In the genomic region with DNA sequence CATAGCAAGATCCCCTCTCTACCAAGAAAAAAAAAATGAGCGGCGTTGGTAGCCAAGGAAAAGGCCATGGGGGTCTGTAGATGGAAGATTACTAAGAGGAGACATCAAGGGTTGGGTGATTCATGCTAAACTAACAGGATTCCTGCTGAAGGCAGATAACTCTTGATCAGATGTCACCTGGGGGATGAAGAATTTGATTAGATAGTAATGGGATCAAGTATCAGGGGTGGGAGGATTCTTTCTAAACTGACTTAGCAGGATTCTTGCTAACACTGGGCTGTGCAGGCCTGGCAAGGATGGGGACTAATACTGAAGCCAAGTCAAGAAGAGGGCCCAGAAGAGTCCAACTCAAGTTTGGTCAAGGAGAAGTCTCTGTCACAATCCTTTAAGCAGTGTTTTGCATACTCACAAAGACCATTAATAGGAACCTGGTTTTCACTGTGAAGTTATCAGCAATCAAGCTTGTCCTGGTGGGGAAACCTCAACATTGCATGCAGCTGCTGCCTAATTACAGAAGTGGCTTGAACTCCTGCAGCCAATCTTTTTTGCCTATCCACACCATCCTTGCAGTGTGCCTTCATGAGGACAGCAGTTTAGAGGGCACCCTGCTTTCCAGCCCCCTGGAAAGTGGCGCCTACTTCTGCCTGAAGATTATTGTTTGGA, we compare ENCODE assay signal across 14 cellular contexts.
DNase-seq lines count a peak whose midpoint lies in the region; ATAC-seq and TF ChIP-seq lines count a peak whose summit lies in the region.
"Had no signal": no experiment of that assay in that cellular context is flagged by ENCODE, and none has a peak within 500 bp of the region (broad histone marks: within the 10 kb centered on the region; RNA-seq: fewer than 3 reads in every experiment).

No MANE protein-coding gene starts in this region.

- H3K9me3 Mint-ChIP-seq in Caco-2 (ENCODE audit: unreplicated experiment) = no peaks in the 10 kb centered on the region
- H3K9me3 Mint-ChIP-seq: activated B cell treated with CpG ODN at 0.5 μM for 24 hours; activated naive CD8-positive, alpha-beta T cell treated with anti-CD3 and anti-CD28 coated beads, Interleukin-2, amount 50 U/mL, for 24 hours had no signal

- H3K36me3 Mint-ChIP-seq in Caco-2 (ENCODE audit: insufficient read depth, unreplicated experiment) = no peaks in the 10 kb centered on the region

- no peaks in the 10 kb centered on the region for H3K27me3 Mint-ChIP-seq in Caco-2 (ENCODE audit: insufficient read depth, unreplicated experiment)
- H3K27me3 Mint-ChIP-seq: activated naive CD8-positive, alpha-beta T cell treated with anti-CD3 and anti-CD28 coated beads, Interleukin-2, amount 50 U/mL, for 24 hours had no signal

- ATAC-seq in GM18867 (IDR thresholded peaks at IDR 0.05; ENCODE audit: unreplicated experiment) (peak; percentile 68), GM19397 (IDR thresholded peaks at IDR 0.05; ENCODE audit: unreplicated experiment) (no peak), GM19463 (IDR thresholded peaks at IDR 0.05; ENCODE audit: unreplicated experiment) (no peak), HG02678 (IDR thresholded peaks at IDR 0.05; ENCODE audit: unreplicated experiment) (no peak)
- ATAC-seq: activated naive CD8-positive, alpha-beta T cell treated with anti-CD3 and anti-CD28 coated beads, Interleukin-2, amount 50 U/mL, for 24 hours had no signal

- H3K4me1 ChIP-seq in Caco-2 = peaks cover 9% of the 10 kb centered on the region; the same call in 1 of the 2 replicates
- no peaks in the 10 kb centered on the region for H3K4me1 ChIP-seq in esophagus squamous epithelium

- no TSS peak for BruUV-seq in Caco-2 (replicated peaks; lab: Mats Ljungman, UMichigan)

- intact Hi-C loops in Caco-2 (cut with micrococcal nuclease; ENCODE audit: unreplicated experiment) = no loop called here
- intact Hi-C loops in esophagus squamous epithelium (cut with DNase I) = no loop called here

- TF ChIP-seq CTCF in Caco-2 (IDR thresholded peaks at IDR 0.05; ENCODE audit: insufficient read depth in 1 of 2, low read depth in 1 of 2, low read length in 1 of 2, severe bottlenecking in 1 of 2, unreplicated experiment in 1 of 2) (peak in 1 of 2 experiments; percentile 37), NB4 (IDR thresholded peaks at IDR 0.05; ENCODE audit: low read depth, low read length) (no peak), epithelial cell of esophagus (IDR thresholded peaks at IDR 0.05; ENCODE audit: insufficient read depth, low read depth, low read length, missing control alignments) (peak; percentile 24), esophagus squamous epithelium (IDR thresholded peaks at IDR 0.05) (peak in 1 of 6 experiments; percentile 11)

- H3K27ac Mint-ChIP-seq in Caco-2 (ENCODE audit: unreplicated experiment) = peak overlapping the region; percentile 72
- H3K27ac Mint-ChIP-seq: activated B cell treated with CpG ODN at 0.5 μM for 24 hours; activated naive CD8-positive, alpha-beta T cell treated with anti-CD3 and anti-CD28 coated beads, Interleukin-2, amount 50 U/mL, for 24 hours had no signal

- H3K36me3 ChIP-seq in Caco-2 (ENCODE audit: control insufficient read depth, insufficient read depth, low read length) (no peaks in the 10 kb centered on the region), esophagus squamous epithelium (no peaks in the 10 kb centered on the region)

- H3K4me1 Mint-ChIP-seq in Caco-2 (ENCODE audit: low read depth, unreplicated experiment) = peaks cover 20% of the 10 kb centered on the region
- H3K4me1 Mint-ChIP-seq: activated B cell treated with CpG ODN at 0.5 μM for 24 hours; activated naive CD8-positive, alpha-beta T cell treated with anti-CD3 and anti-CD28 coated beads, Interleukin-2, amount 50 U/mL, for 24 hours had no signal

- CTCF ChIA-PET in Caco-2 (lab: Charles Lee) = interaction anchor here (0.6 kb wide), 1 partner anchor 90 kb away, joined by 3 read pairs; no protein-coding TSS in a partner anchor

- no peak overlapping the region for H3K4me3 Mint-ChIP-seq in Caco-2 (ENCODE audit: unreplicated experiment)
- H3K4me3 Mint-ChIP-seq: activated B cell treated with CpG ODN at 0.5 μM for 24 hours; activated naive CD8-positive, alpha-beta T cell treated with anti-CD3 and anti-CD28 coated beads, Interleukin-2, amount 50 U/mL, for 24 hours had no signal

- POLR2A ChIA-PET in Caco-2 (lab: Charles Lee) = no interaction called here

- no peak overlapping the region for H3K4me3 ChIP-seq in Caco-2 (ENCODE audit: low read depth, low read length)
- H3K4me3 ChIP-seq in NB4 (ENCODE audit: low read depth, low read length) = no peak overlapping the region
- H3K4me3 ChIP-seq in epithelial cell of esophagus (ENCODE audit: low read length) = no peak overlapping the region
- H3K4me3 ChIP-seq in esophagus squamous epithelium = no peak overlapping the region

- H3K9me3 ChIP-seq in Caco-2 (no peaks in the 10 kb centered on the region), esophagus squamous epithelium (no peaks in the 10 kb centered on the region)

- H3K27ac ChIP-seq in esophagus squamous epithelium = no peak overlapping the region

- WGBS in esophagus squamous epithelium, 2 donors = 92 to 96% methylated on average over 3 of the region's 3 CpGs

- H3K27me3 ChIP-seq in Caco-2 (replicated peaks; ENCODE audit: control insufficient read depth, insufficient read depth, low read length) = no peaks in the 10 kb centered on the region
- no peaks in the 10 kb centered on the region for H3K27me3 ChIP-seq in esophagus squamous epithelium

- no peak for DNase-seq in Caco-2
- DNase-seq in NB4 (ENCODE audit: low read depth) = peak; percentile 15
- DNase-seq in epithelial cell of esophagus (ENCODE audit: low read depth) = no peak
- DNase-seq in esophagus squamous epithelium (lab: John Stamatoyannopoulos, UW) = no peak
- DNase-seq: activated B cell treated with CpG ODN at 0.5 μM for 24 hours; activated naive CD8-positive, alpha-beta T cell treated with anti-CD3 and anti-CD28 coated beads, Interleukin-2, amount 50 U/mL, for 24 hours; NCI-H1436; NCI-H524 treated with DMSO at 0.1 percent for 48 hours; stimulated activated CD4-positive, alpha-beta T cell treated with anti-CD3 and anti-CD28 coated beads, Interleukin-4, amount 100 ng/mL, for 24 hours; stimulated activated naive CD4-positive, alpha-beta T cell had no signal

- TF ChIP-seq POLR2A in NB4 (IDR thresholded peaks at IDR 0.05; ENCODE audit: extremely low read depth, insufficient read length) (no peak), esophagus squamous epithelium (IDR thresholded peaks at IDR 0.05) (no peak)
